15 cellular contexts compared by ENCODE assay signal in genomic region chr2:66692521-66692920, GRCh38.
DNase-seq lines count a peak whose midpoint lies in the region; ATAC-seq, FAIRE-seq and TF ChIP-seq lines count a peak whose summit lies in the region.
"Had no signal": no experiment of that assay in that cellular context is flagged by ENCODE, and none has a peak within 500 bp of the region (broad histone marks: within the 10 kb centered on the region; RNA-seq: fewer than 3 reads in every experiment).

No MANE protein-coding gene starts in this region.

- no peak overlapping the region for H2AFZ ChIP-seq in osteoblast (ENCODE audit: low read length)

- DNase-seq in SK-N-MC (ENCODE audit: low read depth, low spot score) (no peak), frontal cortex (ENCODE audit: low spot score in 2 of 2) (no peak), osteoblast (ENCODE audit: insufficient read length, low spot score, missing footprints) (no peak), tibial nerve (ENCODE audit: low spot score in 2 of 2) (no peak), SKM-1 (lab: John Stamatoyannopoulos, UW; ENCODE audit: unreplicated experiment) (no peak)
- DNase-seq in activated naive CD4-positive, alpha-beta T cell treated with anti-CD3 and anti-CD28 coated beads, Interleukin-2, amount 50 U/mL, for 72 hours (ENCODE audit: low spot score in 2 of 2) = no peak
- DNase-seq: DMS79 treated with DMSO at 0.1 percent for 48 hours; NCI-H1105; NCI-H69; NK-92 treated with Interleukin-12 subunit alpha and Interleukin-12 subunit beta, amount 100 ng/mL, for 24 hours had no signal

- H3K27me3 ChIP-seq in stomach smooth muscle (ENCODE audit: control insufficient read depth in 1 of 2, insufficient read depth in 2 of 2, low read length in 2 of 2) = no peaks in the 10 kb centered on the region
- H3K27me3 ChIP-seq in osteoblast (ENCODE audit: insufficient read depth, low read length) = no peaks in the 10 kb centered on the region
- H3K27me3 ChIP-seq in tibial nerve = no peaks in the 10 kb centered on the region

- peaks cover 9% of the 10 kb centered on the region for H3K27me3 Mint-ChIP-seq in nephron (ENCODE audit: low read depth)

- H3K9ac ChIP-seq in SK-N-MC (ENCODE audit: insufficient read length) (peak overlapping the region; percentile 74), stomach smooth muscle (ENCODE audit: low read length in 2 of 2) (peak overlapping the region; percentile 52 to 84)

- no peak overlapping the region for H3K4me2 ChIP-seq in osteoblast (ENCODE audit: insufficient read depth, low read length)

- H3K27ac ChIP-seq in SK-N-MC (peak overlapping the region; percentile 97), stomach smooth muscle (ENCODE audit: low read length) (peak overlapping the region; percentile 69), osteoblast (ENCODE audit: low read depth, low read length) (no peak overlapping the region), tibial nerve (no peak overlapping the region)

- no peaks in the 10 kb centered on the region for H4K20me1 ChIP-seq in osteoblast (ENCODE audit: insufficient read depth, low read length)

- H3K4me1 Mint-ChIP-seq in nephron = peaks cover 52% of the 10 kb centered on the region

- H3K4me1 ChIP-seq in stomach smooth muscle (ENCODE audit: control insufficient read depth, insufficient read depth, low read length) (peaks cover 20% of the 10 kb centered on the region), osteoblast (ENCODE audit: insufficient read depth, low read length) (no peaks in the 10 kb centered on the region), tibial nerve (no peaks in the 10 kb centered on the region)

- no peaks in the 10 kb centered on the region for H3K9me3 Mint-ChIP-seq in nephron
- H3K9me3 Mint-ChIP-seq in activated naive CD4-positive, alpha-beta T cell treated with anti-CD3 and anti-CD28 coated beads, Interleukin-2, amount 50 U/mL, for 72 hours = peaks cover 0 to 5% of the 10 kb centered on the region in 2 donors

- no peak for TF ChIP-seq POLR2A in tibial nerve (IDR thresholded peaks at IDR 0.05)

- H3K9me3 ChIP-seq in SK-N-MC (ENCODE audit: low read depth, low read length) (no peaks in the 10 kb centered on the region), stomach smooth muscle (ENCODE audit: control insufficient read depth in 2 of 2, low read length in 2 of 2) (no peaks in the 10 kb centered on the region), osteoblast (ENCODE audit: low read depth, low read length) (no peaks in the 10 kb centered on the region), tibial nerve (no peaks in the 10 kb centered on the region)
- H3K9me3 ChIP-seq: HAP-1 had no signal

- WGBS in tibial nerve, 2 donors = 67 to 74% methylated on average over 7 of the region's 7 CpGs

- TF ChIP-seq EP300 in tibial nerve (IDR thresholded peaks at IDR 0.05) = no peak

- H3K4me3 ChIP-seq in SK-N-MC (peak overlapping the region; percentile 80), stomach smooth muscle (ENCODE audit: low read length in 2 of 2) (peak overlapping the region; percentile 75 to 79), osteoblast (ENCODE audit: insufficient read depth, low read length) (no peak overlapping the region), tibial nerve (no peak overlapping the region)
- H3K4me3 ChIP-seq: HAP-1 had no signal

- TF ChIP-seq CTCF in nephron (IDR thresholded peaks at IDR 0.05; ENCODE audit: unreplicated experiment in 3 of 3) (no peak), osteoblast (IDR thresholded peaks at IDR 0.05; ENCODE audit: extremely low read depth, low read depth, low read length) (no peak), tibial nerve (IDR thresholded peaks at IDR 0.05) (no peak)

- FAIRE-seq in frontal cortex (lab: Jason Lieb, UNC) = peak; percentile 15
- FAIRE-seq: A204.1, G401.6 had no signal

- no peak for ATAC-seq in activated naive CD4-positive, alpha-beta T cell treated with anti-CD3 and anti-CD28 coated beads, Interleukin-2, amount 50 U/mL, for 72 hours

- H3K36me3 Mint-ChIP-seq in nephron (ENCODE audit: low read depth) = peaks cover 3% of the 10 kb centered on the region
- no peaks in the 10 kb centered on the region for H3K36me3 Mint-ChIP-seq in activated naive CD4-positive, alpha-beta T cell treated with anti-CD3 and anti-CD28 coated beads, Interleukin-2, amount 50 U/mL, for 72 hours

- peak overlapping the region; percentile 82 to 95 (median 88) for H3K4me3 Mint-ChIP-seq in nephron

- H3K36me3 ChIP-seq in SK-N-MC (ENCODE audit: insufficient read depth, low read length) = no peaks in the 10 kb centered on the region
- no peaks in the 10 kb centered on the region for H3K36me3 ChIP-seq in stomach smooth muscle (ENCODE audit: control insufficient read depth in 2 of 2, insufficient read depth in 2 of 2, low read length in 2 of 2)
- H3K36me3 ChIP-seq in osteoblast (ENCODE audit: insufficient read depth, low read length) = no peaks in the 10 kb centered on the region
- H3K36me3 ChIP-seq in tibial nerve = no peaks in the 10 kb centered on the region
- H3K36me3 ChIP-seq: HAP-1 had no signal

- peak overlapping the region; percentile 84 to 99 (median 97) for H3K27ac Mint-ChIP-seq in nephron
- H3K27ac Mint-ChIP-seq in activated naive CD4-positive, alpha-beta T cell treated with anti-CD3 and anti-CD28 coated beads, Interleukin-2, amount 50 U/mL, for 72 hours = no peak overlapping the region

- no peaks in the 10 kb centered on the region for H3K79me2 ChIP-seq in osteoblast (ENCODE audit: insufficient read depth, low read length)

Comparison
In these comparisons a context has a peak if more than half of its experiments do, and no peak if none do; other contexts are left out.
1. H3K27ac ChIP-seq: peak in SK-N-MC (single experiment) and stomach smooth muscle (single experiment); none in osteoblast (single experiment) and tibial nerve (0 of 4).
2. H3K4me3 ChIP-seq: peak in SK-N-MC (single experiment) and stomach smooth muscle (2 of 2); none in osteoblast (single experiment) and tibial nerve (0 of 4).
3. H3K27ac Mint-ChIP-seq: peak in nephron (3 of 3); none in activated naive CD4-positive, alpha-beta T cell treated with anti-CD3 and anti-CD28 coated beads, Interleukin-2, amount 50 U/mL, for 72 hours (0 of 2).